1 cellular context compared by ENCODE assay signal in the genomic region with DNA sequence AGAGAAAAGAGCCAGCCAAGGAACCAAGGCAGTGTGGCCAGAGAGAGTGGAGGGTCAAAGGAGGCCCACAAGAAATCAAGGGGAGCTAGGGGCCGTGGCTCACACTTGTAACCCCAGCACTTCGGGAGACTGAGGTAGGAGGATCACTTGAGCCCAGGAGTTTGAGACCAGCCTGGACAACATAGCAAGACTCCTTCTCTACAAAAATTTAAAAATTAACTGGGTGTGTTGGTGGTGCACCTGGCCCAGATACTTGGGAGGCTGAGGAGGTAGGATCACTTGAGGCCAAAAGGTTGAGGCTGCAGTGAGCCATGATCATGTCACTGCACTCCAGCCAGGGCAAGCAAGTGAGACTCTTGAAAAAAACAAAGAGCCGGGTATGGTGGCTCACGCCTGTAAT.
TF ChIP-seq lines count a peak whose summit lies in the region.

No MANE protein-coding gene starts in this region.

TF ChIP-seq in SK-N-SH, 30 proteins besides CTCF, POLR2A, EP300 and RAD21:
- TF ChIP-seq TEAD4 (IDR thresholded peaks at IDR 0.05; ENCODE audit: borderline replicate concordance, insufficient read depth) (no peak), SIN3A (IDR thresholded peaks at IDR 0.05; ENCODE audit: borderline replicate concordance, low read depth, low read length) (no peak), ELF1 (IDR thresholded peaks at IDR 0.05) (no peak), GATA2 (CRISPR knock-in tag; IDR thresholded peaks at IDR 0.05) (no peak)
- TF ChIP-seq, protein P1, sequence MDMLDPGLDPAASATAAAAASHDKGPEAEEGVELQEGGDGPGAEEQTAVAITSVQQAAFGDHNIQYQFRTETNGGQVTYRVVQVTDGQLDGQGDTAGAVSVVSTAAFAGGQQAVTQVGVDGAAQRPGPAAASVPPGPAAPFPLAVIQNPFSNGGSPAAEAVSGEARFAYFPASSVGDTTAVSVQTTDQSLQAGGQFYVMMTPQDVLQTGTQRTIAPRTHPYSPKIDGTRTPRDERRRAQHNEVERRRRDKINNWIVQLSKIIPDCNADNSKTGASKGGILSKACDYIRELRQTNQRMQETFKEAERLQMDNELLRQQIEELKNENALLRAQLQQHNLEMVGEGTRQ (IDR thresholded peaks at IDR 0.05; ENCODE audit: borderline replicate concordance, low read depth, low read length) = no peak
